ENCODE assay signal across 1 cellular context in the genomic region with DNA sequence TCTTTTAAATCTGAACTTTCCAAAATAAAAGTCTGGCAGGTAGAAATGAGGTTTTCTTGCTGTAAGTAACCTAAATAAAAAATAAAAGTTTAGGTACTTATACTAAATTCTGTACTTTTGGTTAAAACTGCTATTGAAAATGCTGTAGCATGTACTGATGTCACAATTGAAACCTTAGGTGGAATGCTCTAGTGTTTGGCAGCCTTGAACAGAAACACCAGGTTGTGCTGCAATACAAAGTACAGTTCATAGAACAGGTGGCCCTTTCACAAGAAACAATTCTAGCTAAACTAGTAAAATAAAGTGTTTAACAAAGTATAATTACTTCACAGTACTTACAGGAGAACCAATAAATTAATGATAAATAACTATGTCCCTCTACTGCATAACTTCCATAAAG.
TF ChIP-seq lines count a peak whose summit lies in the region.

No MANE protein-coding gene starts in this region.

TF ChIP-seq in HepG2, 621 proteins besides CTCF, POLR2A, EP300 and RAD21:
- TF ChIP-seq CEBPB (IDR thresholded peaks at IDR 0.05; ENCODE audit: borderline replicate concordance, low read depth, low read length), result 0 out of 2 replicates have a peak, but pooled peaks have one; percentile 36
- no peak for TF ChIP-seq GZF1 (CRISPR knock-in tag; IDR thresholded peaks at IDR 0.05)
- TF ChIP-seq TRIM24 (CRISPR knock-in tag; IDR thresholded peaks at IDR 0.05), result no peak
- peak; percentile 61; the same call in 1 of the 2 replicates for TF ChIP-seq HNF4A (CRISPR knock-in tag; IDR thresholded peaks at IDR 0.05)
- no peak for TF ChIP-seq BATF2 (CRISPR knock-in tag; IDR thresholded peaks at IDR 0.05)
- no peak for TF ChIP-seq TSC22D2 (CRISPR knock-in tag; IDR thresholded peaks at IDR 0.05; ENCODE audit: borderline replicate concordance)
